1 cellular context compared by ENCODE assay signal in the genomic region with DNA sequence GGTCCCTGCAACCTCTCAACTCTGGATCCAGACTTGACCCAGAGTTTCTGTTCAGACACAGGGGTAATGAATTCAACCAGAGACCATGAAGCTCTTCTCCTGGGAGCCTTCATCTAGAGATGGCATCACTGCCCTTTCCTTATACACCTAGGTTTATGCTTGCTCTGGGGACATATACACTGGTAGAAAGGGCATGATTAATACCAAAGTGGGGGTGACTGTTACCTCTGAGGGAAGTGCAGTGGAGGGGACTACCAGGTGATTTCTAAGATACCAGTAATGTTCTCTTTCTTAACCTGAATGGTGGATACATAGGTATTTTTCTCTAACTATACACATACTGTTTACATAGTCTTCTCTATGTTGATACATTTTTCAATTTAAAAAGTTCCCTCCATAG.
TF ChIP-seq lines count a peak whose summit lies in the region.

No MANE protein-coding gene starts in this region.

TF ChIP-seq in HepG2, 621 proteins besides CTCF, POLR2A, EP300 and RAD21 (continued from another document):
- TF ChIP-seq EHMT2 (IDR thresholded peaks at IDR 0.05; ENCODE audit: borderline replicate concordance, low read depth, low read length), result 0 out of 2 replicates have a peak, but pooled peaks have one; percentile 8
